In the genomic region with DNA sequence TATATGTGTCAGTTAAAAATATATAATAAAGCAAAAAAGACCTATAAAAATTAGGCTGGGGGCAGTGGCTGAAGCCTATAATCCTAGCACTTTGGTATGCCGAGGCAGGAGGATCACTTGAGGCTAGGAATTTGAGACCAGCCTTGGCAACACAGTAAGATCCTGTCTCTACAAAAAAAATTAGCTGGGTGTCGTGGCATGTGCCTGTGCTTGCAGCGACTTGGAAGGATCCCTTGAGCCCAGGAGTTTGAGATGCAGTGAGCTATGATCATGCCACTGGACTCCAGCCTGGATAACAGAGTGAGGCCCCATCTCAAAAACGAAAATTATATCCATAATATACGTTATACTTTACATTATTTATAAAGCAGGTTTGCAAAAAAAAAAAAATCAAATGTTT, we compare ENCODE assay signal across 34 cellular contexts. TPM values are rescaled to one million over a fixed set of nuclear protein-coding genes. Genes with fewer than 3 reads are reported as not detected.
"Had no signal": no experiment of that assay in that cellular context is flagged by ENCODE, and none has a peak within 500 bp of the region (broad histone marks: within the 10 kb centered on the region; RNA-seq: fewer than 3 reads in every experiment).

No MANE protein-coding gene starts in this region.

- H3K4me1 Mint-ChIP-seq: activated B cell treated with CpG ODN at 0.5 μM for 24 hours; activated naive CD4-positive, alpha-beta T cell treated with anti-CD3 and anti-CD28 coated beads, Interleukin-2, amount 50 U/mL, for 24 hours; activated naive CD8-positive, alpha-beta T cell treated with anti-CD3 and anti-CD28 coated beads for 36 hours; activated naive CD8-positive, alpha-beta T cell treated with anti-CD3 and anti-CD28 coated beads, Interleukin-2, amount 50 U/mL, for 24 hours; brain; T-helper 17 cell had no signal

- H3K27ac ChIP-seq: adrenal gland, ascending aorta, colonic mucosa, epithelial cell of prostate, esophagus squamous epithelium, WERI-Rb-1 had no signal

- H3K36me3 Mint-ChIP-seq: activated naive CD4-positive, alpha-beta T cell treated with anti-CD3 and anti-CD28 coated beads, Interleukin-2, amount 50 U/mL, for 24 hours; activated naive CD8-positive, alpha-beta T cell treated with anti-CD3 and anti-CD28 coated beads for 36 hours; brain had no signal

- H3K27me3 ChIP-seq: adrenal gland, ascending aorta, colonic mucosa, esophagus squamous epithelium had no signal

- ATAC-seq: activated CD4-positive, CD25-positive, alpha-beta regulatory T cell treated with anti-CD3 and anti-CD28 coated beads, Interleukin-2, amount 50 U/mL, for 24 hours; activated CD8-positive, alpha-beta T cell treated with anti-CD3 and anti-CD28 coated beads for 36 hours; activated naive CD8-positive, alpha-beta T cell treated with anti-CD3 and anti-CD28 coated beads, Interleukin-2, amount 50 U/mL, for 24 hours; activated T-cell treated with anti-CD3 and anti-CD28 coated beads, Interleukin-2, amount 50 U/mL, for 4 hours; T-helper 17 cell had no signal

- H3K4me3 ChIP-seq: adrenal gland, ascending aorta, colonic mucosa, esophagus squamous epithelium had no signal

- H3K27me3 Mint-ChIP-seq: activated B cell treated with CpG ODN at 0.5 μM for 24 hours; activated CD8-positive, alpha-beta T cell treated with anti-CD3 and anti-CD28 coated beads for 36 hours; activated naive CD4-positive, alpha-beta T cell treated with anti-CD3 and anti-CD28 coated beads, Interleukin-2, amount 50 U/mL, for 24 hours; activated naive CD8-positive, alpha-beta T cell treated with anti-CD3 and anti-CD28 coated beads for 36 hours; activated naive CD8-positive, alpha-beta T cell treated with anti-CD3 and anti-CD28 coated beads, Interleukin-2, amount 50 U/mL, for 24 hours; T-helper 17 cell had no signal

- H3K4me3 Mint-ChIP-seq: activated B cell treated with CpG ODN at 0.5 μM for 24 hours; activated CD8-positive, alpha-beta T cell treated with anti-CD3 and anti-CD28 coated beads for 36 hours; activated naive CD4-positive, alpha-beta T cell treated with anti-CD3 and anti-CD28 coated beads for 36 hours; activated naive CD4-positive, alpha-beta T cell treated with anti-CD3 and anti-CD28 coated beads, Interleukin-2, amount 50 U/mL, for 24 hours; activated naive CD8-positive, alpha-beta T cell treated with anti-CD3 and anti-CD28 coated beads for 36 hours; activated naive CD8-positive, alpha-beta T cell treated with anti-CD3 and anti-CD28 coated beads, Interleukin-2, amount 50 U/mL, for 24 hours; activated T-cell treated with anti-CD3 and anti-CD28 coated beads, Interleukin-2, amount 50 U/mL, for 4 hours; brain; T-helper 17 cell; T-helper 2 cell treated with Interferon-gamma antibody and Interleukin-4, amounts not matched to agents 5 μg/mL and 100 μg/mL, for 36 hours had no signal

- H3K4me1 ChIP-seq: ascending aorta, colonic mucosa, esophagus squamous epithelium had no signal

- DNase-seq: activated B cell treated with CpG ODN at 0.5 μM for 24 hours; activated CD4-positive, alpha-beta T cell treated with anti-CD3 and anti-CD28 coated beads for 48 hours; activated CD4-positive, alpha-beta T cell treated with anti-CD3 and anti-CD28 coated beads, Interleukin-2, amount 50 U/mL, for 1 hour; activated CD4-positive, alpha-beta T cell treated with anti-CD3 and anti-CD28 coated beads, Interleukin-2, amount 50 U/mL, for 48 hours; activated CD8-positive, alpha-beta memory T cell treated with anti-CD3 and anti-CD28 coated beads for 24 hours; activated CD8-positive, alpha-beta T cell treated with anti-CD3 and anti-CD28 coated beads for 36 hours; activated effector memory CD4-positive, alpha-beta T cell treated with anti-CD3 and anti-CD28 coated beads, Interleukin-2, amount 50 U/mL, for 16 hours; activated naive CD4-positive, alpha-beta T cell treated with anti-CD3 and anti-CD28 coated beads for 36 hours; activated naive CD8-positive, alpha-beta T cell treated with anti-CD3 and anti-CD28 coated beads for 36 hours; activated naive CD8-positive, alpha-beta T cell treated with anti-CD3 and anti-CD28 coated beads, Interleukin-2, amount 50 U/mL, for 24 hours; activated T-cell treated with anti-CD3 and anti-CD28 coated beads, Interleukin-2, amount 50 U/mL, for 4 hours; adrenal gland; caudate nucleus; cerebellar nuclear complex; colonic mucosa; effector CD8-positive, alpha-beta T cell; esophagus squamous epithelium; foreskin melanocyte; T-helper 1 cell; T-helper 17 cell; T1000; WERI-Rb-1 had no signal

- H3K9me3 Mint-ChIP-seq: activated B cell treated with CpG ODN at 0.5 μM for 24 hours; activated naive CD4-positive, alpha-beta T cell treated with anti-CD3 and anti-CD28 coated beads for 36 hours; activated naive CD4-positive, alpha-beta T cell treated with anti-CD3 and anti-CD28 coated beads, Interleukin-2, amount 50 U/mL, for 24 hours; activated naive CD8-positive, alpha-beta T cell treated with anti-CD3 and anti-CD28 coated beads for 36 hours; activated T-cell treated with anti-CD3 and anti-CD28 coated beads, Interleukin-2, amount 50 U/mL, for 4 hours; activated T-helper 2 cell treated with anti-CD3 and anti-CD28 coated beads, Interferon-gamma antibody, Interleukin-2, Interleukin-4, amounts not matched to agents 10 μg/mL and 5 μg/mL and 100 μg/mL, durations not matched to agents 14 hours and 24 hours and 36 hours; brain; T-helper 2 cell treated with Interferon-gamma antibody and Interleukin-4, amounts not matched to agents 5 μg/mL and 100 μg/mL, for 36 hours had no signal

- H3K9me3 ChIP-seq: adrenal gland, ascending aorta, colonic mucosa, esophagus squamous epithelium had no signal

- H3K36me3 ChIP-seq: adrenal gland, ascending aorta, colonic mucosa, esophagus squamous epithelium, WERI-Rb-1 had no signal

- H3K27ac Mint-ChIP-seq: activated B cell treated with CpG ODN at 0.5 μM for 24 hours; activated CD8-positive, alpha-beta T cell treated with anti-CD3 and anti-CD28 coated beads for 36 hours; activated naive CD4-positive, alpha-beta T cell treated with anti-CD3 and anti-CD28 coated beads for 36 hours; activated naive CD4-positive, alpha-beta T cell treated with anti-CD3 and anti-CD28 coated beads, Interleukin-2, amount 50 U/mL, for 24 hours; activated naive CD8-positive, alpha-beta T cell treated with anti-CD3 and anti-CD28 coated beads for 36 hours; activated naive CD8-positive, alpha-beta T cell treated with anti-CD3 and anti-CD28 coated beads, Interleukin-2, amount 50 U/mL, for 24 hours; activated T-helper 2 cell treated with anti-CD3 and anti-CD28 coated beads, Interferon-gamma antibody, Interleukin-2, Interleukin-4, amounts not matched to agents 10 μg/mL and 5 μg/mL and 100 μg/mL, durations not matched to agents 14 hours and 24 hours and 36 hours; T-helper 17 cell; T-helper 2 cell treated with Interferon-gamma antibody and Interleukin-4, amounts not matched to agents 5 μg/mL and 100 μg/mL, for 36 hours had no signal

RNA-seq across cellular contexts. Expression of gene TRDN, which starts 20.7 kb away (rescaled TPM):
- total RNA-seq: activated B cell treated with CpG ODN at 0.5 μM for 24 hours; activated CD8-positive, alpha-beta T cell treated with anti-CD3 and anti-CD28 coated beads for 36 hours; activated naive CD4-positive, alpha-beta T cell treated with anti-CD3 and anti-CD28 coated beads for 36 hours; activated naive CD8-positive, alpha-beta T cell treated with anti-CD3 and anti-CD28 coated beads for 36 hours; activated T-cell treated with anti-CD3 and anti-CD28 coated beads, Interleukin-2, amount 50 U/mL, for 4 hours; activated T-helper 2 cell treated with anti-CD3 and anti-CD28 coated beads, Interferon-gamma antibody, Interleukin-2, Interleukin-4, amounts not matched to agents 10 μg/mL and 5 μg/mL and 100 μg/mL, durations not matched to agents 14 hours and 24 hours and 36 hours; ascending aorta; bronchial epithelial cell; colonic mucosa; dermis microvascular lymphatic vessel endothelial cell; endothelial cell of umbilical vein; esophagus squamous epithelium; fibroblast of lung; fibroblast of villous mesenchyme; T-helper 17 cell had no signal
- polyA plus RNA-seq: endothelial cell of umbilical vein, fibroblast of lung had no signal
